14 cellular contexts compared by ENCODE assay signal in genomic region chr13:110509478-110509926, GRCh38. TPM values are rescaled to one million over a fixed set of nuclear protein-coding genes. Genes with fewer than 3 reads are reported as not detected.
DNase-seq lines count a peak whose midpoint lies in the region; ATAC-seq and TF ChIP-seq lines count a peak whose summit lies in the region.
"Had no signal": no experiment of that assay in that cellular context is flagged by ENCODE, and none has a peak within 500 bp of the region (broad histone marks: within the 10 kb centered on the region; RNA-seq: fewer than 3 reads in every experiment).

No MANE protein-coding gene starts in this region.

- H3K9me3 Mint-ChIP-seq in activated CD8-positive, alpha-beta T cell treated with anti-CD3 and anti-CD28 coated beads, Interleukin-2, amount 10 ng/mL, durations not matched to agents 7 days and 5 days (ENCODE audit: insufficient read depth): no peaks in the 10 kb centered on the region

- intact Hi-C loops in esophagus squamous epithelium (cut with DNase I): no loop called here

- H3K4me1 Mint-ChIP-seq in activated CD8-positive, alpha-beta T cell treated with anti-CD3 and anti-CD28 coated beads, Interleukin-2, amount 10 ng/mL, durations not matched to agents 7 days and 5 days (ENCODE audit: low read depth): no peaks in the 10 kb centered on the region

- TF ChIP-seq POLR2A in esophagus squamous epithelium (IDR thresholded peaks at IDR 0.05): no peak

- DNase-seq in Karpas-422 (peak; percentile 51), NCI-H748 (lab: John Stamatoyannopoulos, UW; ENCODE audit: unreplicated experiment) (peak; percentile 89), esophagus squamous epithelium (lab: John Stamatoyannopoulos, UW) (no peak), smooth muscle cell (lab: John Stamatoyannopoulos, UW; ENCODE audit: unreplicated experiment) (no peak)
- DNase-seq in activated CD8-positive, alpha-beta T cell treated with anti-CD3 and anti-CD28 coated beads, Interleukin-2, amount 10 ng/mL, durations not matched to agents 7 days and 5 days: no peak
- DNase-seq: activated CD4-positive, alpha-beta T cell treated with anti-CD3 and anti-CD28 coated beads for 4 hours; cerebellar nuclear complex; NCI-H1930; occipital lobe; SJCRH30; upper lobe of right lung had no signal

- CTCF ChIA-PET in activated CD8-positive, alpha-beta T cell treated with anti-CD3 and anti-CD28 coated beads, Interleukin-2, amount 10 ng/mL, durations not matched to agents 7 days and 5 days (lab: Charles Lee): no interaction called here

- H3K4me1 ChIP-seq in Karpas-422 (ENCODE audit: low read length) (peaks cover 32% of the 10 kb centered on the region), esophagus squamous epithelium (peaks cover 10 to 35% (median 14%) of the 10 kb centered on the region in 3 donors), smooth muscle cell (ENCODE audit: low read depth) (no peaks in the 10 kb centered on the region)
- H3K4me1 ChIP-seq: SJCRH30 had no signal

- H3K79me2 ChIP-seq in Karpas-422 (ENCODE audit: low read length) (no peaks in the 10 kb centered on the region), smooth muscle cell (ENCODE audit: low read depth) (no peaks in the 10 kb centered on the region)

- H3K27ac ChIP-seq in Karpas-422 (ENCODE audit: low read length) (no peak overlapping the region), esophagus squamous epithelium (peak overlapping the region in 3 of 4 donors; percentile 21 to 35 (median 30)), smooth muscle cell (ENCODE audit: low read depth) (peak overlapping the region; percentile 47)
- H3K27ac ChIP-seq: SJCRH30, upper lobe of right lung had no signal

- H2AFZ ChIP-seq in Karpas-422 (ENCODE audit: low read length) (0 out of 2 replicates have a peak overlapping the region, but pooled peaks have one; percentile 1), smooth muscle cell (ENCODE audit: low read depth) (no peak overlapping the region)

- H3K4me3 ChIP-seq in Karpas-422 (ENCODE audit: low read length) (no peak overlapping the region), esophagus squamous epithelium (no peak overlapping the region), smooth muscle cell (no peak overlapping the region)
- H3K4me3 ChIP-seq: SJCRH30, upper lobe of right lung had no signal

- H3F3A ChIP-seq in smooth muscle cell (ENCODE audit: low read depth): peaks cover 81% of the 10 kb centered on the region

- no peaks in the 10 kb centered on the region for H3K9me2 ChIP-seq in Karpas-422 (replicated peaks; ENCODE audit: insufficient read depth, low read length)

- H3K9me3 ChIP-seq in Karpas-422 (ENCODE audit: low read length) (no peaks in the 10 kb centered on the region), esophagus squamous epithelium (no peaks in the 10 kb centered on the region), smooth muscle cell (replicated peaks; ENCODE audit: low read depth) (no peaks in the 10 kb centered on the region)
- H3K9me3 ChIP-seq: SJCRH30, upper lobe of right lung had no signal

- H3K36me3 Mint-ChIP-seq in activated CD8-positive, alpha-beta T cell treated with anti-CD3 and anti-CD28 coated beads, Interleukin-2, amount 10 ng/mL, durations not matched to agents 7 days and 5 days (ENCODE audit: low read depth): no peaks in the 10 kb centered on the region

- H3K36me3 ChIP-seq in Karpas-422 (ENCODE audit: insufficient read depth, low read length) (no peaks in the 10 kb centered on the region), esophagus squamous epithelium (peaks cover 0 to 53% (median 0%) of the 10 kb centered on the region in 3 donors), smooth muscle cell (ENCODE audit: low read depth) (peaks cover 12% of the 10 kb centered on the region)

- POLR2A ChIA-PET in activated CD8-positive, alpha-beta T cell treated with anti-CD3 and anti-CD28 coated beads, Interleukin-2, amount 10 ng/mL, durations not matched to agents 7 days and 5 days (lab: Charles Lee): no interaction called here

- TF ChIP-seq CTCF in esophagus squamous epithelium (IDR thresholded peaks at IDR 0.05) (no peak), smooth muscle cell (IDR thresholded peaks at IDR 0.05; ENCODE audit: borderline replicate concordance, insufficient read depth, poor library complexity, severe bottlenecking) (no peak)

- no peak overlapping the region for H3K27ac Mint-ChIP-seq in activated CD8-positive, alpha-beta T cell treated with anti-CD3 and anti-CD28 coated beads, Interleukin-2, amount 10 ng/mL, durations not matched to agents 7 days and 5 days

- no peak for ATAC-seq in HG03460 (IDR thresholded peaks at IDR 0.05; ENCODE audit: unreplicated experiment)
- no peak for ATAC-seq in HG03108 (IDR thresholded peaks at IDR 0.05; ENCODE audit: unreplicated experiment)
- ATAC-seq in HG03135 (IDR thresholded peaks at IDR 0.05; ENCODE audit: unreplicated experiment): no peak
- ATAC-seq in activated CD8-positive, alpha-beta T cell treated with anti-CD3 and anti-CD28 coated beads, Interleukin-2, amount 10 ng/mL, durations not matched to agents 7 days and 5 days: no peak
- ATAC-seq: upper lobe of right lung had no signal

- H4K20me1 ChIP-seq in Karpas-422 (ENCODE audit: insufficient read depth, low read depth, low read length): no peaks in the 10 kb centered on the region; the same call in 1 of the 2 replicates
- H4K20me1 ChIP-seq in smooth muscle cell (ENCODE audit: low read depth): peaks cover 92% of the 10 kb centered on the region

- H3K27me3 Mint-ChIP-seq in activated CD8-positive, alpha-beta T cell treated with anti-CD3 and anti-CD28 coated beads, Interleukin-2, amount 10 ng/mL, durations not matched to agents 7 days and 5 days (ENCODE audit: low read depth): peaks cover 3% of the 10 kb centered on the region

- no peak overlapping the region for H3K9ac ChIP-seq in Karpas-422 (ENCODE audit: low read length)
- H3K9ac ChIP-seq in smooth muscle cell (ENCODE audit: low read depth): no peak overlapping the region

- 48 to 63% methylated on average over 2 of the region's 4 CpGs for WGBS in esophagus squamous epithelium, 2 donors
- 44% methylated on average over 4 of the region's 4 CpGs for WGBS in smooth muscle cell (ENCODE audit: low lambda C conversion rate)

- H3K4me2 ChIP-seq in Karpas-422 (ENCODE audit: low read depth, low read length, poor library complexity, severe bottlenecking) (no peak overlapping the region), smooth muscle cell (no peak overlapping the region)

- H3K27me3 ChIP-seq in Karpas-422 (ENCODE audit: low read length) (no peaks in the 10 kb centered on the region), esophagus squamous epithelium (no peaks in the 10 kb centered on the region), smooth muscle cell (ENCODE audit: low read depth) (no peaks in the 10 kb centered on the region)
- H3K27me3 ChIP-seq: SJCRH30, upper lobe of right lung had no signal

- H3K4me3 Mint-ChIP-seq in activated CD8-positive, alpha-beta T cell treated with anti-CD3 and anti-CD28 coated beads, Interleukin-2, amount 10 ng/mL, durations not matched to agents 7 days and 5 days: no peak overlapping the region

RNA-seq across cellular contexts. Expression of gene RAB20, which starts 52.0 kb away (rescaled TPM):
- total RNA-seq in Karpas-422 (2014; rRNA removed; shearing (Covaris generic); ENCODE audit: low replicate concordance): 0.79 TPM in 1 of 2 replicates, not detected in the other
- total RNA-seq in esophagus squamous epithelium (1 to 10 TPM; 1.3 to 7.2 (median 4.3) TPM), smooth muscle cell (12.6 and 18.0 TPM in 2 replicates)
- polyA plus RNA-seq in smooth muscle cell: 12.9 and 21.8 TPM in 2 replicates
- 1 to 10 TPM; 3.9 to 4.2 TPM for total RNA-seq in activated CD8-positive, alpha-beta T cell treated with anti-CD3 and anti-CD28 coated beads, Interleukin-2, amount 10 ng/mL, durations not matched to agents 7 days and 5 days

Comparison
In these comparisons a context has a peak if more than half of its experiments do, and no peak if none do; other contexts are left out.
1. DNase-seq: peak in Karpas-422 (single experiment) and NCI-H748 (single experiment); none in esophagus squamous epithelium (single experiment), smooth muscle cell (single experiment) and activated CD8-positive, alpha-beta T cell treated with anti-CD3 and anti-CD28 coated beads, Interleukin-2, amount 10 ng/mL, durations not matched to agents 7 days and 5 days (single experiment).